Comparison of ENCODE assay signal across 8 cellular contexts in genomic region chr19:48351341-48351752, GRCh38. TPM values are rescaled to one million over a fixed set of nuclear protein-coding genes. Genes with fewer than 3 reads are reported as not detected.
DNase-seq lines count a peak whose midpoint lies in the region; ATAC-seq and TF ChIP-seq lines count a peak whose summit lies in the region.

No MANE protein-coding gene starts in this region.

- H3K36me3 ChIP-seq in GM23338 (ENCODE audit: insufficient read depth) (no peaks in the 10 kb centered on the region), esophagus squamous epithelium (no peaks in the 10 kb centered on the region), neural cell (ENCODE audit: insufficient read depth, low read length) (no peaks in the 10 kb centered on the region), testis (ENCODE audit: low read depth, missing control alignments) (no peaks in the 10 kb centered on the region)

- H2AFZ ChIP-seq in GM23338 (no peak overlapping the region), neural cell (ENCODE audit: low read depth, low read length) (no peak overlapping the region)

- H4K20me1 ChIP-seq in GM23338 (replicated peaks; ENCODE audit: insufficient read depth) (peaks cover 4% of the 10 kb centered on the region; the same call in 1 of the 2 replicates), neural cell (ENCODE audit: insufficient read depth) (no peaks in the 10 kb centered on the region)

- no peak for TF ChIP-seq EP300 in neural cell (conservative IDR thresholded peaks at IDR 0.05; ENCODE audit: poor library complexity, severe bottlenecking)

- H3K27me3 Mint-ChIP-seq in GM23338 (ENCODE audit: insufficient read depth, low read depth, poor library complexity), result peaks cover 9% of the 10 kb centered on the region

- no peak overlapping the region for H3K4me2 ChIP-seq in GM23338
- H3K4me2 ChIP-seq in neural cell (ENCODE audit: low read length), result no peak overlapping the region

- H3K27me3 ChIP-seq in GM23338 (ENCODE audit: insufficient read depth) (no peaks in the 10 kb centered on the region), esophagus squamous epithelium (no peaks in the 10 kb centered on the region), neural cell (ENCODE audit: insufficient read depth, low read depth, low read length) (no peaks in the 10 kb centered on the region), testis (no peaks in the 10 kb centered on the region)

- H3K36me3 Mint-ChIP-seq in GM23338 (ENCODE audit: low read depth), result no peaks in the 10 kb centered on the region

- no peaks in the 10 kb centered on the region for H3K9me3 ChIP-seq in esophagus squamous epithelium
- no peaks in the 10 kb centered on the region for H3K9me3 ChIP-seq in neural cell (ENCODE audit: low read length)
- H3K9me3 ChIP-seq in testis, result no peaks in the 10 kb centered on the region

- H3K4me1 ChIP-seq in GM23338 (ENCODE audit: insufficient read depth) (no peaks in the 10 kb centered on the region; the same call in 1 of the 2 replicates), esophagus squamous epithelium (no peaks in the 10 kb centered on the region), testis (peaks cover 28% of the 10 kb centered on the region)

- H3K27ac ChIP-seq in GM23338 (ENCODE audit: low read depth) (no peak overlapping the region), esophagus squamous epithelium (no peak overlapping the region), neural cell (ENCODE audit: low read length) (no peak overlapping the region), testis (no peak overlapping the region)

- H3K4me3 Mint-ChIP-seq in GM23338, result no peak overlapping the region

- H3K9ac ChIP-seq in neural cell (ENCODE audit: low read length), result no peak overlapping the region

- no peak for TF ChIP-seq RAD21 in neural cell (conservative IDR thresholded peaks at IDR 0.05)

- H3K4me3 ChIP-seq in GM23338 (no peak overlapping the region), esophagus squamous epithelium (no peak overlapping the region), neural cell (ENCODE audit: low read length) (no peak overlapping the region), testis (no peak overlapping the region)

- H3K9me2 ChIP-seq in GM23338 (ENCODE audit: insufficient read depth) (no peaks in the 10 kb centered on the region), neural cell (ENCODE audit: insufficient read depth, low read length) (no peaks in the 10 kb centered on the region)

- TF ChIP-seq CTCF in AG09319 (IDR thresholded peaks at IDR 0.05; ENCODE audit: low read depth, low read length), result peak; percentile 68
- TF ChIP-seq CTCF in GM23338 (conservative IDR thresholded peaks at IDR 0.05; ENCODE audit: low read depth in 2 of 2), result peak; percentile 91 to 94
- TF ChIP-seq CTCF in esophagus squamous epithelium (IDR thresholded peaks at IDR 0.05), result peak; percentile 48 to 83 (median 73)
- TF ChIP-seq CTCF in neural cell (IDR thresholded peaks at IDR 0.05; ENCODE audit: poor library complexity, severe bottlenecking), result peak; percentile 29
- TF ChIP-seq CTCF in testis (IDR thresholded peaks at IDR 0.05), result peak; percentile 49 to 77 (median 59)

- peaks cover 3% of the 10 kb centered on the region; the same call in 1 of the 3 replicates for H3K9me3 Mint-ChIP-seq in GM23338

- no peak for DNase-seq in AG09319 (ENCODE audit: extremely low read depth, low read depth)
- DNase-seq in GM23338 (ENCODE audit: low spot score), result peak; percentile 88
- peak; percentile 87 for DNase-seq in NCI-H82 (lab: John Stamatoyannopoulos, UW)
- DNase-seq in activated CD8-positive, alpha-beta memory T cell treated with anti-CD3 and anti-CD28 coated beads, Interleukin-2, amount 50 U/mL, for 48 hours, result peak; percentile 97
- no peak for DNase-seq in esophagus squamous epithelium (lab: John Stamatoyannopoulos, UW)
- DNase-seq in testis, result peak; percentile 81

- H3K79me2 ChIP-seq in GM23338 (replicated peaks; ENCODE audit: insufficient read depth), result no peaks in the 10 kb centered on the region
- H3K79me2 ChIP-seq in neural cell (replicated peaks; ENCODE audit: insufficient read depth, low read length), result no peaks in the 10 kb centered on the region

- peaks cover 4% of the 10 kb centered on the region for H3K4me1 Mint-ChIP-seq in GM23338

- WGBS in esophagus squamous epithelium, 2 donors, result 25 to 37% methylated on average over 4 to 8 of the region's 8 CpGs
- 63 to 67% methylated on average over 8 of the region's 8 CpGs for WGBS in testis, 2 donors

- H3F3A ChIP-seq in GM23338 (replicated peaks; ENCODE audit: low read depth) (0 out of 2 replicates have a peak, but pooled peaks cover 2% of the 10 kb centered on the region), neural cell (ENCODE audit: insufficient read depth, low read length, poor library complexity, severe bottlenecking) (no peaks in the 10 kb centered on the region)

- TF ChIP-seq POLR2A in esophagus squamous epithelium (IDR thresholded peaks at IDR 0.05) (no peak), testis (IDR thresholded peaks at IDR 0.05) (no peak)

- intact Hi-C loops in esophagus squamous epithelium (cut with DNase I), result no loop called here
- intact Hi-C loops in testis (cut with DNase I; ENCODE audit: low total_unique reads), result no loop called here

- ATAC-seq in GM23338 (peak; percentile 96), GM21723 (IDR thresholded peaks at IDR 0.05; ENCODE audit: unreplicated experiment) (no peak)

- no peak overlapping the region for H3K27ac Mint-ChIP-seq in GM23338

TF ChIP-seq in GM23338, 12 proteins besides CTCF, POLR2A, EP300 and RAD21 (continues in another document):
- TF ChIP-seq EZH2 (IDR thresholded peaks at IDR 0.05; ENCODE audit: low read depth, unreplicated experiment) (no peak), ZNF114 (CRISPR knock-in tag; IDR thresholded peaks at IDR 0.05) (no peak), POLR2AphosphoS5 (IDR thresholded peaks at IDR 0.05; ENCODE audit: low read depth) (no peak), CREB1 (CRISPR knock-in tag; IDR thresholded peaks at IDR 0.05; ENCODE audit: low read depth) (no peak)
- TF ChIP-seq, protein P1, sequence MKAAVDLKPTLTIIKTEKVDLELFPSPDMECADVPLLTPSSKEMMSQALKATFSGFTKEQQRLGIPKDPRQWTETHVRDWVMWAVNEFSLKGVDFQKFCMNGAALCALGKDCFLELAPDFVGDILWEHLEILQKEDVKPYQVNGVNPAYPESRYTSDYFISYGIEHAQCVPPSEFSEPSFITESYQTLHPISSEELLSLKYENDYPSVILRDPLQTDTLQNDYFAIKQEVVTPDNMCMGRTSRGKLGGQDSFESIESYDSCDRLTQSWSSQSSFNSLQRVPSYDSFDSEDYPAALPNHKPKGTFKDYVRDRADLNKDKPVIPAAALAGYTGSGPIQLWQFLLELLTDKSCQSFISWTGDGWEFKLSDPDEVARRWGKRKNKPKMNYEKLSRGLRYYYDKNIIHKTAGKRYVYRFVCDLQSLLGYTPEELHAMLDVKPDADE (IDR thresholded peaks at IDR 0.05), result no peak

TF ChIP-seq in neural cell, 6 proteins besides CTCF, POLR2A, EP300 and RAD21 (continues in another document):
- TF ChIP-seq POLR2AphosphoS5 (IDR thresholded peaks at IDR 0.05), result no peak

RNA-seq across cellular contexts. Expression of gene TMEM143, which starts 12.4 kb away (rescaled TPM):
- 15.0 and 16.6 TPM in 2 replicates for total RNA-seq in GM23338 (2014; rRNA removed; shearing (Covaris generic))
- polyA plus RNA-seq in GM23338 (2016; fragmentation: Nextera tagmentation; extraction: Ambion mirVana) (10.0 and 12.8 TPM in 2 replicates), neural cell (4.2 and 11.7 TPM in 2 replicates), testis (ENCODE audit: insufficient read depth, low read depth, low replicate concordance) (5.0 TPM)
- total RNA-seq in esophagus squamous epithelium (1 to 10 TPM; 3.2 to 9.3 (median 6.2) TPM), testis (10 to 100 TPM; 14.1 to 22.9 TPM)
- polyA minus RNA-seq in neural cell, result 8.9 and 17.0 TPM in 2 replicates

RNA-seq across cellular contexts. Expression of gene SYNGR4, which starts 12.8 kb away (rescaled TPM):
- total RNA-seq in GM23338 (2014; rRNA removed; shearing (Covaris generic)), result not detected in 2 replicates
- polyA plus RNA-seq in GM23338 (2016; fragmentation: Nextera tagmentation; extraction: Ambion mirVana) (not detected in 2 replicates), neural cell (not detected in 2 replicates), testis (ENCODE audit: insufficient read depth, low read depth, low replicate concordance) (112 TPM)
- total RNA-seq in esophagus squamous epithelium (not detected), testis (10 to 100 TPM; 21.8 to 26.1 TPM)
- not detected in 2 replicates for polyA minus RNA-seq in neural cell

RNA-seq across cellular contexts. Expression of gene EMP3, which starts 26.0 kb away (rescaled TPM):
- total RNA-seq in GM23338 (2014; rRNA removed; shearing (Covaris generic)), result 6.0 and 7.9 TPM in 2 replicates
- polyA plus RNA-seq in GM23338 (2016; fragmentation: Nextera tagmentation; extraction: Ambion mirVana), result 25.1 and 27.9 TPM in 2 replicates
- 10 to 100 TPM in 1 of 4 donors, 1 to 10 TPM in 3; 2.0 to 23.7 (median 6.0) TPM for total RNA-seq in esophagus squamous epithelium
- not detected in 2 replicates for polyA plus RNA-seq in neural cell
- not detected in 2 replicates for polyA minus RNA-seq in neural cell
- 10 to 100 TPM; 28.6 to 31.3 TPM for total RNA-seq in testis
- polyA plus RNA-seq in testis (ENCODE audit: insufficient read depth, low read depth, low replicate concordance), result 88.3 TPM

RNA-seq across cellular contexts. Expression of gene KDELR1, which starts 40.0 kb away (rescaled TPM):
- 171 and 184 TPM in 2 replicates for total RNA-seq in GM23338 (2014; rRNA removed; shearing (Covaris generic))
- polyA plus RNA-seq in GM23338 (2016; fragmentation: Nextera tagmentation; extraction: Ambion mirVana) (176 and 177 TPM in 2 replicates), neural cell (42.3 and 46.9 TPM in 2 replicates), testis (ENCODE audit: insufficient read depth, low read depth, low replicate concordance) (187 TPM)
- total RNA-seq in esophagus squamous epithelium (10 to 100 TPM; 63.5 to 87.4 (median 70.2) TPM), testis (100 to 1,000 TPM; 149 to 155 TPM)
- 31.2 and 41.4 TPM in 2 replicates for polyA minus RNA-seq in neural cell

RNA-seq across cellular contexts. Expression of gene GRIN2D, which starts 42.1 kb away (rescaled TPM):
- total RNA-seq in GM23338 (2014; rRNA removed; shearing (Covaris generic)), result 16.5 and 20.0 TPM in 2 replicates
- polyA plus RNA-seq in GM23338 (2016; fragmentation: Nextera tagmentation; extraction: Ambion mirVana) (4.4 and 6.0 TPM in 2 replicates), neural cell (1.8 and 2.8 TPM in 2 replicates), testis (ENCODE audit: insufficient read depth, low read depth, low replicate concordance) (1.4 TPM)
- total RNA-seq in esophagus squamous epithelium (under 1 TPM; 0.09 to 0.47 (median 0.15) TPM), testis (1 to 10 TPM; 2.4 to 2.7 TPM)
- 8.5 and 8.7 TPM in 2 replicates for polyA minus RNA-seq in neural cell

Comparison
In these comparisons a context has a peak if more than half of its experiments do, and no peak if none do; other contexts are left out.
1. DNase-seq: peak in GM23338 (single experiment), NCI-H82 (single experiment), activated CD8-positive, alpha-beta memory T cell treated with anti-CD3 and anti-CD28 coated beads, Interleukin-2, amount 50 U/mL, for 48 hours (single experiment) and testis (single experiment); none in AG09319 (single experiment) and esophagus squamous epithelium (single experiment).
2. CTCF ChIP-seq: peak in every context shown above with its lines; median percentile 92 in GM23338; 73 in esophagus squamous epithelium; 68 in AG09319; 59 in testis; 29 in neural cell.
3. RNA of gene SYNGR4, which starts 12.8 kb away (total RNA-seq): 21.8 to 26.1 TPM in testis; not detected in GM23338 and not detected in esophagus squamous epithelium; every median in the first group is over 10 times any median in the second.